In genomic region chr12:52585951-52586350, GRCh38 we compare ENCODE assay signal across 1 cellular context.
TF ChIP-seq lines count a peak whose summit lies in the region.

No MANE protein-coding gene starts in this region.

TF ChIP-seq in K562, 482 proteins besides CTCF, POLR2A, EP300 and RAD21 (continued from another document):
- 0 out of 2 replicates have a peak, but pooled peaks have one; percentile 12 for TF ChIP-seq SMC3 (conservative IDR thresholded peaks at IDR 0.05; ENCODE audit: insufficient read depth, low read depth, low read length)
- no peak for TF ChIP-seq HNRNPLL (IDR thresholded peaks at IDR 0.05; ENCODE audit: low read depth, low read length, poor library complexity, severe bottlenecking)
- TF ChIP-seq SAFB2 (IDR thresholded peaks at IDR 0.05; ENCODE audit: borderline replicate concordance, low read depth, low read length, severe bottlenecking): no peak
- TF ChIP-seq RAD51 (IDR thresholded peaks at IDR 0.05; ENCODE audit: borderline replicate concordance, low read depth): no peak
- peak; percentile 44 for TF ChIP-seq DEAF1 (CRISPR knock-in tag; IDR thresholded peaks at IDR 0.05)
- TF ChIP-seq NR0B1 (IDR thresholded peaks at IDR 0.05; ENCODE audit: partially characterized antibody): no peak
- TF ChIP-seq TCF7 (IDR thresholded peaks at IDR 0.05; ENCODE audit: borderline replicate concordance): no peak
- no peak for TF ChIP-seq DLX4 (CRISPR knock-in tag; IDR thresholded peaks at IDR 0.05)
- TF ChIP-seq TFAP4 (CRISPR knock-in tag; IDR thresholded peaks at IDR 0.05; ENCODE audit: borderline replicate concordance): no peak
- TF ChIP-seq TCF15 (CRISPR knock-in tag; IDR thresholded peaks at IDR 0.05): no peak
